ENCODE assay signal across 1 cellular context in the genomic region with DNA sequence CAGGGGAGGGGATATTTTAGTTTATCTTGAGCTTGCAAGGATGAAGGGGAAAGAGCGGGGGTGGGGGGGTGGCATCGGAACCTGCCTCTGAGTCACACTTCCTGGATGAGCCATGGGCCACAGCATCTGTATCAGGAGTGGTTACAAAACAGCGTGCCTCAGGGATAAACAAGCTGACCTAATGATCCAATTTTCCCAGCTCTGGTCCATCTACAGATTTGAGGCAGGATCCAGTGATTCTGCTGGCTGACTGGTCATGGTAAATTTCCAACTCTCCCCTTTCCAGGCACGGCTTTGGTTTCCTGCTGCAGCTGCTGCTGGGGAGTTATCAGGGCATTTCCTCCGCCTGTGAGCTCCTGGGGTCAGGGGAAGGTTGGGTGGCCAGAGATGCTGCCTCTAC.
A peak's percentile ranks its signal among the peaks of the same experiment; 100 is the strongest.
TF ChIP-seq lines count a peak whose summit lies in the region.

No MANE protein-coding gene starts in this region.

TF ChIP-seq in K562, 482 proteins besides CTCF, POLR2A, EP300 and RAD21 (continued from another document and continues in another):
- TF ChIP-seq, protein P1, sequence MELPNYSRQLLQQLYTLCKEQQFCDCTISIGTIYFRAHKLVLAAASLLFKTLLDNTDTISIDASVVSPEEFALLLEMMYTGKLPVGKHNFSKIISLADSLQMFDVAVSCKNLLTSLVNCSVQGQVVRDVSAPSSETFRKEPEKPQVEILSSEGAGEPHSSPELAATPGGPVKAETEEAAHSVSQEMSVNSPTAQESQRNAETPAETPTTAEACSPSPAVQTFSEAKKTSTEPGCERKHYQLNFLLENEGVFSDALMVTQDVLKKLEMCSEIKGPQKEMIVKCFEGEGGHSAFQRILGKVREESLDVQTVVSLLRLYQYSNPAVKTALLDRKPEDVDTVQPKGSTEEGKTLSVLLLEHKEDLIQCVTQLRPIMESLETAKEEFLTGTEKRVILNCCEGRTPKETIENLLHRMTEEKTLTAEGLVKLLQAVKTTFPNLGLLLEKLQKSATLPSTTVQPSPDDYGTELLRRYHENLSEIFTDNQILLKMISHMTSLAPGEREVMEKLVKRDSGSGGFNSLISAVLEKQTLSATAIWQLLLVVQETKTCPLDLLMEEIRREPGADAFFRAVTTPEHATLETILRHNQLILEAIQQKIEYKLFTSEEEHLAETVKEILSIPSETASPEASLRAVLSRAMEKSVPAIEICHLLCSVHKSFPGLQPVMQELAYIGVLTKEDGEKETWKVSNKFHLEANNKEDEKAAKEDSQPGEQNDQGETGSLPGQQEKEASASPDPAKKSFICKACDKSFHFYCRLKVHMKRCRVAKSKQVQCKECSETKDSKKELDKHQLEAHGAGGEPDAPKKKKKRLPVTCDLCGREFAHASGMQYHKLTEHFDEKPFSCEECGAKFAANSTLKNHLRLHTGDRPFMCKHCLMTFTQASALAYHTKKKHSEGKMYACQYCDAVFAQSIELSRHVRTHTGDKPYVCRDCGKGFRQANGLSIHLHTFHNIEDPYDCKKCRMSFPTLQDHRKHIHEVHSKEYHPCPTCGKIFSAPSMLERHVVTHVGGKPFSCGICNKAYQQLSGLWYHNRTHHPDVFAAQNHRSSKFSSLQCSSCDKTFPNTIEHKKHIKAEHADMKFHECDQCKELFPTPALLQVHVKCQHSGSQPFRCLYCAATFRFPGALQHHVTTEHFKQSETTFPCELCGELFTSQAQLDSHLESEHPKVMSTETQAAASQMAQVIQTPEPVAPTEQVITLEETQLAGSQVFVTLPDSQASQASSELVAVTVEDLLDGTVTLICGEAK (IDR thresholded peaks at IDR 0.05): no peak
- TF ChIP-seq, protein P1 (CRISPR knock-in tag; IDR thresholded peaks at IDR 0.05): no peak
- no peak for TF ChIP-seq FOXJ3 (CRISPR knock-in tag; IDR thresholded peaks at IDR 0.05)
- TF ChIP-seq, protein P2, sequence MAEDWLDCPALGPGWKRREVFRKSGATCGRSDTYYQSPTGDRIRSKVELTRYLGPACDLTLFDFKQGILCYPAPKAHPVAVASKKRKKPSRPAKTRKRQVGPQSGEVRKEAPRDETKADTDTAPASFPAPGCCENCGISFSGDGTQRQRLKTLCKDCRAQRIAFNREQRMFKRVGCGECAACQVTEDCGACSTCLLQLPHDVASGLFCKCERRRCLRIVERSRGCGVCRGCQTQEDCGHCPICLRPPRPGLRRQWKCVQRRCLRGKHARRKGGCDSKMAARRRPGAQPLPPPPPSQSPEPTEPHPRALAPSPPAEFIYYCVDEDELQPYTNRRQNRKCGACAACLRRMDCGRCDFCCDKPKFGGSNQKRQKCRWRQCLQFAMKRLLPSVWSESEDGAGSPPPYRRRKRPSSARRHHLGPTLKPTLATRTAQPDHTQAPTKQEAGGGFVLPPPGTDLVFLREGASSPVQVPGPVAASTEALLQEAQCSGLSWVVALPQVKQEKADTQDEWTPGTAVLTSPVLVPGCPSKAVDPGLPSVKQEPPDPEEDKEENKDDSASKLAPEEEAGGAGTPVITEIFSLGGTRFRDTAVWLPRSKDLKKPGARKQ (CRISPR knock-in tag; IDR thresholded peaks at IDR 0.05): no peak
- peak; percentile 78 for TF ChIP-seq DPF2 (IDR thresholded peaks at IDR 0.05)
- no peak for TF ChIP-seq SRSF9 (IDR thresholded peaks at IDR 0.05; ENCODE audit: borderline replicate concordance, low read depth, low read length)
- TF ChIP-seq, protein P3, sequence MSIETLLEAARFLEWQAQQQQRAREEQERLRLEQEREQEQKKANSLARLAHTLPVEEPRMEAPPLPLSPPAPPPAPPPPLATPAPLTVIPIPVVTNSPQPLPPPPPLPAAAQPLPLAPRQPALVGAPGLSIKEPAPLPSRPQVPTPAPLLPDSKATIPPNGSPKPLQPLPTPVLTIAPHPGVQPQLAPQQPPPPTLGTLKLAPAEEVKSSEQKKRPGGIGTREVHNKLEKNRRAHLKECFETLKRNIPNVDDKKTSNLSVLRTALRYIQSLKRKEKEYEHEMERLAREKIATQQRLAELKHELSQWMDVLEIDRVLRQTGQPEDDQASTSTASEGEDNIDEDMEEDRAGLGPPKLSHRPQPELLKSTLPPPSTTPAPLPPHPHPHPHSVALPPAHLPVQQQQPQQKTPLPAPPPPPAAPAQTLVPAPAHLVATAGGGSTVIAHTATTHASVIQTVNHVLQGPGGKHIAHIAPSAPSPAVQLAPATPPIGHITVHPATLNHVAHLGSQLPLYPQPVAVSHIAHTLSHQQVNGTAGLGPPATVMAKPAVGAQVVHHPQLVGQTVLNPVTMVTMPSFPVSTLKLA (conservative IDR thresholded peaks at IDR 0.05): peak; percentile 32 to 56; a peak in 2 of 4 replicates
- TF ChIP-seq, protein P4, sequence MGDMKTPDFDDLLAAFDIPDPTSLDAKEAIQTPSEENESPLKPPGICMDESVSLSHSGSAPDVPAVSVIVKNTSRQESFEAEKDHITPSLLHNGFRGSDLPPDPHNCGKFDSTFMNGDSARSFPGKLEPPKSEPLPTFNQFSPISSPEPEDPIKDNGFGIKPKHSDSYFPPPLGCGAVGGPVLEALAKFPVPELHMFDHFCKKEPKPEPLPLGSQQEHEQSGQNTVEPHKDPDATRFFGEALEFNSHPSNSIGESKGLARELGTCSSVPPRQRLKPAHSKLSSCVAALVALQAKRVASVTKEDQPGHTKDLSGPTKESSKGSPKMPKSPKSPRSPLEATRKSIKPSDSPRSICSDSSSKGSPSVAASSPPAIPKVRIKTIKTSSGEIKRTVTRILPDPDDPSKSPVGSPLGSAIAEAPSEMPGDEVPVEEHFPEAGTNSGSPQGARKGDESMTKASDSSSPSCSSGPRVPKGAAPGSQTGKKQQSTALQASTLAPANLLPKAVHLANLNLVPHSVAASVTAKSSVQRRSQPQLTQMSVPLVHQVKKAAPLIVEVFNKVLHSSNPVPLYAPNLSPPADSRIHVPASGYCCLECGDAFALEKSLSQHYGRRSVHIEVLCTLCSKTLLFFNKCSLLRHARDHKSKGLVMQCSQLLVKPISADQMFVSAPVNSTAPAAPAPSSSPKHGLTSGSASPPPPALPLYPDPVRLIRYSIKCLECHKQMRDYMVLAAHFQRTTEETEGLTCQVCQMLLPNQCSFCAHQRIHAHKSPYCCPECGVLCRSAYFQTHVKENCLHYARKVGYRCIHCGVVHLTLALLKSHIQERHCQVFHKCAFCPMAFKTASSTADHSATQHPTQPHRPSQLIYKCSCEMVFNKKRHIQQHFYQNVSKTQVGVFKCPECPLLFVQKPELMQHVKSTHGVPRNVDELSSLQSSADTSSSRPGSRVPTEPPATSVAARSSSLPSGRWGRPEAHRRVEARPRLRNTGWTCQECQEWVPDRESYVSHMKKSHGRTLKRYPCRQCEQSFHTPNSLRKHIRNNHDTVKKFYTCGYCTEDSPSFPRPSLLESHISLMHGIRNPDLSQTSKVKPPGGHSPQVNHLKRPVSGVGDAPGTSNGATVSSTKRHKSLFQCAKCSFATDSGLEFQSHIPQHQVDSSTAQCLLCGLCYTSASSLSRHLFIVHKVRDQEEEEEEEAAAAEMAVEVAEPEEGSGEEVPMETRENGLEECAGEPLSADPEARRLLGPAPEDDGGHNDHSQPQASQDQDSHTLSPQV (IDR thresholded peaks at IDR 0.05): peak; percentile 81
- no peak for TF ChIP-seq COPS2 (conservative IDR thresholded peaks at IDR 0.05)
- no peak for TF ChIP-seq ZKSCAN1 (IDR thresholded peaks at IDR 0.05; ENCODE audit: low read depth, low read length)
- peak; percentile 81 for TF ChIP-seq SMARCE1 (IDR thresholded peaks at IDR 0.05)
- TF ChIP-seq SP1 (CRISPR knock-in tag; IDR thresholded peaks at IDR 0.05): no peak
- 0 out of 4 replicates have a peak, but pooled peaks of 1 of the 2 experiments have one; percentile 27 for TF ChIP-seq TBL1XR1 (IDR thresholded peaks at IDR 0.05; ENCODE audit: low read length in 2 of 2)
- TF ChIP-seq EP400 (IDR thresholded peaks at IDR 0.05): peak; percentile 48; the same call in 1 of the 2 replicates
- TF ChIP-seq, protein P5, sequence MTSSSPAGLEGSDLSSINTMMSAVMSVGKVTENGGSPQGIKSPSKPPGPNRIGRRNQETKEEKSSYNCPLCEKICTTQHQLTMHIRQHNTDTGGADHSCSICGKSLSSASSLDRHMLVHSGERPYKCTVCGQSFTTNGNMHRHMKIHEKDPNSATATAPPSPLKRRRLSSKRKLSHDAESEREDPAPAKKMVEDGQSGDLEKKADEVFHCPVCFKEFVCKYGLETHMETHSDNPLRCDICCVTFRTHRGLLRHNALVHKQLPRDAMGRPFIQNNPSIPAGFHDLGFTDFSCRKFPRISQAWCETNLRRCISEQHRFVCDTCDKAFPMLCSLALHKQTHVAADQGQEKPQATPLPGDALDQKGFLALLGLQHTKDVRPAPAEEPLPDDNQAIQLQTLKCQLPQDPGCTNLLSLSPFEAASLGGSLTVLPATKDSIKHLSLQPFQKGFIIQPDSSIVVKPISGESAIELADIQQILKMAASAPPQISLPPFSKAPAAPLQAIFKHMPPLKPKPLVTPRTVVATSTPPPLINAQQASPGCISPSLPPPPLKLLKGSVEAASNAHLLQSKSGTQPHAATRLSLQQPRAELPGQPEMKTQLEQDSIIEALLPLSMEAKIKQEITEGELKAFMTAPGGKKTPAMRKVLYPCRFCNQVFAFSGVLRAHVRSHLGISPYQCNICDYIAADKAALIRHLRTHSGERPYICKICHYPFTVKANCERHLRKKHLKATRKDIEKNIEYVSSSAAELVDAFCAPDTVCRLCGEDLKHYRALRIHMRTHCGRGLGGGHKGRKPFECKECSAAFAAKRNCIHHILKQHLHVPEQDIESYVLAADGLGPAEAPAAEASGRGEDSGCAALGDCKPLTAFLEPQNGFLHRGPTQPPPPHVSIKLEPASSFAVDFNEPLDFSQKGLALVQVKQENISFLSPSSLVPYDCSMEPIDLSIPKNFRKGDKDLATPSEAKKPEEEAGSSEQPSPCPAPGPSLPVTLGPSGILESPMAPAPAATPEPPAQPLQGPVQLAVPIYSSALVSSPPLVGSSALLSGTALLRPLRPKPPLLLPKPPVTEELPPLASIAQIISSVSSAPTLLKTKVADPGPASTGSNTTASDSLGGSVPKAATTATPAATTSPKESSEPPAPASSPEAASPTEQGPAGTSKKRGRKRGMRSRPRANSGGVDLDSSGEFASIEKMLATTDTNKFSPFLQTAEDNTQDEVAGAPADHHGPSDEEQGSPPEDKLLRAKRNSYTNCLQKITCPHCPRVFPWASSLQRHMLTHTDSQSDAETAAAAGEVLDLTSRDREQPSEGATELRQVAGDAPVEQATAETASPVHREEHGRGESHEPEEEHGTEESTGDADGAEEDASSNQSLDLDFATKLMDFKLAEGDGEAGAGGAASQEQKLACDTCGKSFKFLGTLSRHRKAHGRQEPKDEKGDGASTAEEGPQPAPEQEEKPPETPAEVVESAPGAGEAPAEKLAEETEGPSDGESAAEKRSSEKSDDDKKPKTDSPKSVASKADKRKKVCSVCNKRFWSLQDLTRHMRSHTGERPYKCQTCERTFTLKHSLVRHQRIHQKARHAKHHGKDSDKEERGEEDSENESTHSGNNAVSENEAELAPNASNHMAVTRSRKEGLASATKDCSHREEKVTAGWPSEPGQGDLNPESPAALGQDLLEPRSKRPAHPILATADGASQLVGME (CRISPR knock-in tag; IDR thresholded peaks at IDR 0.05): 0 out of 2 replicates have a peak, but pooled peaks have one; percentile 19
- TF ChIP-seq, protein P6, sequence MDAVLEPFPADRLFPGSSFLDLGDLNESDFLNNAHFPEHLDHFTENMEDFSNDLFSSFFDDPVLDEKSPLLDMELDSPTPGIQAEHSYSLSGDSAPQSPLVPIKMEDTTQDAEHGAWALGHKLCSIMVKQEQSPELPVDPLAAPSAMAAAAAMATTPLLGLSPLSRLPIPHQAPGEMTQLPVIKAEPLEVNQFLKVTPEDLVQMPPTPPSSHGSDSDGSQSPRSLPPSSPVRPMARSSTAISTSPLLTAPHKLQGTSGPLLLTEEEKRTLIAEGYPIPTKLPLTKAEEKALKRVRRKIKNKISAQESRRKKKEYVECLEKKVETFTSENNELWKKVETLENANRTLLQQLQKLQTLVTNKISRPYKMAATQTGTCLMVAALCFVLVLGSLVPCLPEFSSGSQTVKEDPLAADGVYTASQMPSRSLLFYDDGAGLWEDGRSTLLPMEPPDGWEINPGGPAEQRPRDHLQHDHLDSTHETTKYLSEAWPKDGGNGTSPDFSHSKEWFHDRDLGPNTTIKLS (IDR thresholded peaks at IDR 0.05; ENCODE audit: borderline replicate concordance, low read depth): no peak
- TF ChIP-seq JUN (IDR thresholded peaks at IDR 0.05; ENCODE audit: borderline replicate concordance, low read depth, low read length): peak; percentile 87; the same call in 1 of the 2 replicates
- TF ChIP-seq JUN (CRISPR knock-in tag; IDR thresholded peaks at IDR 0.05; ENCODE audit: borderline replicate concordance): no peak
- peak in 1 of 2 experiments; percentile 60; a peak in 1 of 4 replicates for TF ChIP-seq RCOR1 (IDR thresholded peaks at IDR 0.05; ENCODE audit: borderline replicate concordance in 1 of 2, low read depth in 2 of 2, low read length in 2 of 2)
- peak; percentile 73 for TF ChIP-seq SMARCA4 (IDR thresholded peaks at IDR 0.05)
- TF ChIP-seq ZNF175 (CRISPR knock-in tag; IDR thresholded peaks at IDR 0.05; ENCODE audit: low read depth): peak; percentile 90
- TF ChIP-seq FOS (IDR thresholded peaks at IDR 0.05; ENCODE audit: extremely low read depth, insufficient read length): peak; percentile 12
- TF ChIP-seq ZNF589 (CRISPR knock-in tag; IDR thresholded peaks at IDR 0.05; ENCODE audit: low read depth): peak; percentile 81
- peak; percentile 31 for TF ChIP-seq NCOR1 (IDR thresholded peaks at IDR 0.05)
- TF ChIP-seq ZNF253 (CRISPR knock-in tag; conservative IDR thresholded peaks at IDR 0.05): no peak
- TF ChIP-seq ETV5 (CRISPR knock-in tag; IDR thresholded peaks at IDR 0.05; ENCODE audit: low read depth): peak; percentile 37; the same call in 1 of the 2 replicates
